15 cellular contexts compared by ENCODE assay signal in the genomic region with DNA sequence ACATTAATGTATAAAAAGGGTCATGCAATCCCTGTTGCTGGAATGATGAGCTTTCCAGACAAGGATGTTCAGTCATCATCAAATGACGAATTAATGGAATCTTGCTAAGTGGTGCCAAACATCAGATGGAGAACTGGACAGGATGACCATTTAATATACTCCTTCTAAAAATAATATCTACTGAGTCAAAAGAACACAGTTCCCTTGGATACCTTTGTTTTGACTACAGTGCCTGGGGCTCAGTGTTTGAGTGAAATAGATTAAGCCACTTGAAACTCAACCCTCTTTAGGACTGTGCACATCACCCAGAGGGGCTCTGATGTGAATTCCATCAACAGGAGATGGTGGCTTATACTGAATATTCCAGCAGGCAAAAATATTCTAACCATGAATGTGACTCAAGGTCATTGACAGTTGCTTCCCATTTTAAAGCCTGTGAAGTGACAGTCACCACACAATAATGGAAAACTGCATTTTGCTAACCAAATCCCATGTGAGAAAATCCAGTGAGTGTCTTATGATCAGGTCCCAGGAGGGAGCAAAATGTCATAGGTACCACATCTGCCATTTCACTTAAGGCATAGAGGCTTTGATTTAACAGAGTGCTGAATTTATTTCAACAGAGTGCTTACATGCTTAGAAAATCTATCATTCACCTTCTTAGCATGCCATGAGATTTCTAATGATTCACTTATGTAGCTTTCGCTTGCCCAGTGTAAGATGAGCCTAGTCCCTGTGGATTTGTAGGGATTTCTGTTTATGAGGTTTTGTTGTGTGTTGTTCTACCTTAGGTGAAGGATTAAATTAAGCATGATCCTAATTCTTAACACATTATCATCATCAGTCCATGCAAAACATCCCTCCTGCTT. TPM values are rescaled to one million over a fixed set of nuclear protein-coding genes. Genes with fewer than 3 reads are reported as not detected.
DNase-seq lines count a peak whose midpoint lies in the region; ATAC-seq, FAIRE-seq and TF ChIP-seq lines count a peak whose summit lies in the region.
"Had no signal": no experiment of that assay in that cellular context is flagged by ENCODE, and none has a peak within 500 bp of the region (broad histone marks: within the 10 kb centered on the region; RNA-seq: fewer than 3 reads in every experiment).

No MANE protein-coding gene starts in this region.

- no peak for FAIRE-seq in frontal cortex (lab: Jason Lieb, UNC)
- FAIRE-seq in kidney (lab: Jason Lieb, UNC): no peak
- FAIRE-seq: HTR-8/SVneo had no signal

- H3K79me2 ChIP-seq in neural cell (replicated peaks; ENCODE audit: insufficient read depth, low read length): no peaks in the 10 kb centered on the region

- no peaks in the 10 kb centered on the region for H4K20me1 ChIP-seq in neural cell (ENCODE audit: insufficient read depth)
- H4K20me1 ChIP-seq: BLaER1 treated with 17β-estradiol and CSF1 and Interleukin-3, amounts not matched to agents 10 nM and 100 nM had no signal

- H3K27me3 ChIP-seq in RWPE2 (ENCODE audit: insufficient read depth, poor library complexity, severe bottlenecking) (no peaks in the 10 kb centered on the region), neural cell (ENCODE audit: insufficient read depth, low read depth, low read length) (no peaks in the 10 kb centered on the region)
- H3K27me3 ChIP-seq: BLaER1 treated with 17β-estradiol and CSF1 and Interleukin-3, amounts not matched to agents 10 nM and 100 nM had no signal

- H3K4me1 ChIP-seq in RWPE2 (ENCODE audit: insufficient read depth, poor library complexity, severe bottlenecking) (no peaks in the 10 kb centered on the region), kidney (ENCODE audit: control insufficient read depth in 1 of 2, insufficient read depth in 1 of 2, low read depth in 1 of 2, low read length in 2 of 2) (no peaks in the 10 kb centered on the region)

- H3K9me2 ChIP-seq in neural cell (ENCODE audit: insufficient read depth, low read length): no peaks in the 10 kb centered on the region

- no peak overlapping the region for H3K4me2 ChIP-seq in neural cell (ENCODE audit: low read length)
- H3K4me2 ChIP-seq: BLaER1 treated with 17β-estradiol and CSF1 and Interleukin-3, amounts not matched to agents 10 nM and 100 nM had no signal

- no peaks in the 10 kb centered on the region for H3F3A ChIP-seq in neural cell (ENCODE audit: insufficient read depth, low read length, poor library complexity, severe bottlenecking)

- H3K9ac ChIP-seq in neural cell (ENCODE audit: low read length) (no peak overlapping the region), kidney (ENCODE audit: low read length in 2 of 2) (no peak overlapping the region)
- H3K9ac ChIP-seq: BLaER1 treated with 17β-estradiol and CSF1 and Interleukin-3, amounts not matched to agents 10 nM and 100 nM had no signal

- intact Hi-C loops in kidney (cut with DNase I): no loop called here

- no peak for TF ChIP-seq RAD21 in neural cell (conservative IDR thresholded peaks at IDR 0.05)

- TF ChIP-seq EP300 in neural cell (conservative IDR thresholded peaks at IDR 0.05; ENCODE audit: poor library complexity, severe bottlenecking): peak; percentile 77

- ATAC-seq in RWPE2 (ENCODE audit: low read depth): peak; percentile 48; the same call in 2 of the 3 replicates
- ATAC-seq: HCT116, SK-N-SH treated with all-trans-retinoic acid at 6 μM for 48 hours had no signal

- no peaks in the 10 kb centered on the region for H3K9me3 ChIP-seq in RWPE2 (ENCODE audit: severe bottlenecking)
- no peaks in the 10 kb centered on the region for H3K9me3 ChIP-seq in neural cell (ENCODE audit: low read length)
- H3K9me3 ChIP-seq in kidney (ENCODE audit: control insufficient read depth in 1 of 2, low read length in 2 of 2): no peaks in the 10 kb centered on the region

- H3K27ac ChIP-seq in RWPE2 (ENCODE audit: poor library complexity, severe bottlenecking) (no peak overlapping the region), neural cell (ENCODE audit: low read length) (peak overlapping the region; percentile 41), kidney (ENCODE audit: low read depth in 2 of 2, low read length in 2 of 2) (no peak overlapping the region)
- H3K27ac ChIP-seq: BLaER1 treated with 17β-estradiol and CSF1 and Interleukin-3, amounts not matched to agents 10 nM and 100 nM had no signal

- H3K4me3 ChIP-seq in RWPE2 (ENCODE audit: severe bottlenecking): no peak overlapping the region
- peak overlapping the region; percentile 28 for H3K4me3 ChIP-seq in neural cell (ENCODE audit: low read length)
- no peak overlapping the region for H3K4me3 ChIP-seq in kidney (ENCODE audit: low read length in 2 of 2)
- H3K4me3 ChIP-seq: BLaER1 treated with 17β-estradiol and CSF1 and Interleukin-3, amounts not matched to agents 10 nM and 100 nM had no signal

- H2AFZ ChIP-seq in neural cell (ENCODE audit: low read depth, low read length): no peak overlapping the region

- no peaks in the 10 kb centered on the region for H3K36me3 ChIP-seq in RWPE2 (ENCODE audit: low read depth)
- no peaks in the 10 kb centered on the region for H3K36me3 ChIP-seq in neural cell (ENCODE audit: insufficient read depth, low read length)
- no peaks in the 10 kb centered on the region for H3K36me3 ChIP-seq in kidney (ENCODE audit: control insufficient read depth in 1 of 2, insufficient read depth in 2 of 2, low read length in 2 of 2)
- H3K36me3 ChIP-seq: BLaER1 treated with 17β-estradiol and CSF1 and Interleukin-3, amounts not matched to agents 10 nM and 100 nM had no signal

- no peak for TF ChIP-seq CTCF in RWPE2 (IDR thresholded peaks at IDR 0.05; ENCODE audit: poor library complexity, severe bottlenecking)
- no peak for TF ChIP-seq CTCF in neural cell (IDR thresholded peaks at IDR 0.05; ENCODE audit: poor library complexity, severe bottlenecking)
- no peak for TF ChIP-seq CTCF in kidney (IDR thresholded peaks at IDR 0.05; ENCODE audit: borderline replicate concordance, extremely low read depth, insufficient read depth)

- DNase-seq in NCI-H2171 treated with DMSO at 0.1 percent for 48 hours (lab: John Stamatoyannopoulos, UW) (peak; percentile 74), NCI-H2171 (lab: John Stamatoyannopoulos, UW) (no peak), HCEC 1CT (peak; percentile 15), RWPE2 (ENCODE audit: low spot score) (no peak), frontal cortex (ENCODE audit: low spot score in 2 of 2) (no peak), kidney (no peak), COLO829 (ENCODE audit: low spot score) (no peak)
- DNase-seq: 8988T, NCI-H1436 treated with DMSO at 0.1 percent for 48 hours had no signal

TF ChIP-seq in neural cell, 6 proteins besides CTCF, POLR2A, EP300 and RAD21:
- TF ChIP-seq POLR2AphosphoS5 (IDR thresholded peaks at IDR 0.05) (peak; percentile 67), SMC3 (conservative IDR thresholded peaks at IDR 0.05; ENCODE audit: poor library complexity) (no peak)

RNA-seq across cellular contexts. Expression of gene SLN, which starts 41.3 kb away (rescaled TPM):
- polyA plus RNA-seq in neural cell (not detected in 2 replicates), kidney (ENCODE audit: insufficient read depth, low read depth, low replicate concordance) (not detected)
- not detected in 2 replicates for polyA minus RNA-seq in neural cell
- total RNA-seq in frontal cortex (35.5 TPM), kidney (not detected)
- total RNA-seq: NCI-H460 had no signal

Comparison
In these comparisons a context has a peak if more than half of its experiments do, and no peak if none do; other contexts are left out.
1. DNase-seq: peak in NCI-H2171 treated with DMSO at 0.1 percent for 48 hours (single experiment) and HCEC 1CT (single experiment); none in NCI-H2171 (single experiment), RWPE2 (single experiment), frontal cortex (0 of 2), kidney (single experiment) and COLO829 (single experiment).
2. RNA of gene SLN, which starts 41.3 kb away (total RNA-seq): 35.5 TPM in frontal cortex (single experiment); not detected in kidney (single experiment); every median in the first group is over 10 times any median in the second.